18 cellular contexts compared by ENCODE assay signal in genomic region chr1:201414051-201414738, GRCh38. TPM values are rescaled to one million over a fixed set of nuclear protein-coding genes. Genes with fewer than 3 reads are reported as not detected.
DNase-seq lines count a peak whose midpoint lies in the region; ATAC-seq and TF ChIP-seq lines count a peak whose summit lies in the region.
"Had no signal": no experiment of that assay in that cellular context is flagged by ENCODE, and none has a peak within 500 bp of the region (broad histone marks: within the 10 kb centered on the region; RNA-seq: fewer than 3 reads in every experiment).

No MANE protein-coding gene starts in this region.

- H2AFZ ChIP-seq in osteoblast (ENCODE audit: low read length), result no peak overlapping the region

- intact Hi-C loops in left colon (cut with DNase I, micrococcal nuclease), result no loop called here

- H3K27me3 ChIP-seq in cardiac muscle cell (no peaks in the 10 kb centered on the region), right atrium auricular region (no peaks in the 10 kb centered on the region), osteoblast (ENCODE audit: insufficient read depth, low read length) (peaks cover 62% of the 10 kb centered on the region)
- H3K27me3 ChIP-seq: BLaER1 had no signal

- TF ChIP-seq CTCF in cardiac muscle cell (IDR thresholded peaks at IDR 0.05; ENCODE audit: low read depth, low read length) (no peak), right atrium auricular region (IDR thresholded peaks at IDR 0.05) (no peak), osteoblast (IDR thresholded peaks at IDR 0.05; ENCODE audit: extremely low read depth, low read depth, low read length) (no peak)

- no peaks in the 10 kb centered on the region for H3K79me2 ChIP-seq in osteoblast (ENCODE audit: insufficient read depth, low read length)

- ATAC-seq in left colon (peak; percentile 89), GM18870 (IDR thresholded peaks at IDR 0.05; ENCODE audit: unreplicated experiment) (no peak)

- H3K4me1 ChIP-seq in cardiac muscle cell (ENCODE audit: low read depth) (peaks cover 58% of the 10 kb centered on the region), right atrium auricular region (no peaks in the 10 kb centered on the region), osteoblast (ENCODE audit: insufficient read depth, low read length) (no peaks in the 10 kb centered on the region)

- no peak overlapping the region for H3K4me2 ChIP-seq in osteoblast (ENCODE audit: insufficient read depth, low read length)
- H3K4me2 ChIP-seq: BLaER1 had no signal

- H3K4me3 ChIP-seq in cardiac muscle cell, result no peak overlapping the region
- no peak overlapping the region for H3K4me3 ChIP-seq in right atrium auricular region
- no peak overlapping the region for H3K4me3 ChIP-seq in osteoblast (ENCODE audit: insufficient read depth, low read length)
- H3K4me3 ChIP-seq: BLaER1 had no signal

- H3K27ac ChIP-seq in cardiac muscle cell, result peak overlapping the region; percentile 96
- H3K27ac ChIP-seq in right atrium auricular region, result no peak overlapping the region
- no peak overlapping the region for H3K27ac ChIP-seq in osteoblast (ENCODE audit: low read depth, low read length)
- H3K27ac ChIP-seq: BLaER1 had no signal

- DNase-seq in cardiac muscle cell (ENCODE audit: low read depth in 1 of 2, low spot score in 1 of 2), result no peak
- no peak for DNase-seq in right atrium auricular region (ENCODE audit: low spot score)
- peak in 1 of 2 donors; percentile 47 for DNase-seq in left colon
- DNase-seq in osteoblast (ENCODE audit: insufficient read length, low spot score, missing footprints), result peak; percentile 18
- no peak for DNase-seq in Kasumi-1 (lab: John Stamatoyannopoulos, UW)
- DNase-seq in activated CD4-positive, alpha-beta T cell treated with anti-CD3 and anti-CD28 coated beads, Interleukin-2, amount 50 U/mL, for 1 hour, result no peak
- DNase-seq: 8988T; CD4-positive, alpha-beta memory T cell; DMS153; DMS79; GDM1; H9 had no signal

- no peaks in the 10 kb centered on the region for H3K9me3 ChIP-seq in cardiac muscle cell (ENCODE audit: low read depth)
- H3K9me3 ChIP-seq in right atrium auricular region, result no peaks in the 10 kb centered on the region
- peaks cover 6% of the 10 kb centered on the region for H3K9me3 ChIP-seq in osteoblast (ENCODE audit: low read depth, low read length)
- H3K9me3 ChIP-seq: BLaER1 had no signal

- H3K36me3 ChIP-seq in cardiac muscle cell (peaks cover 77% of the 10 kb centered on the region), right atrium auricular region (no peaks in the 10 kb centered on the region), osteoblast (ENCODE audit: insufficient read depth, low read length) (no peaks in the 10 kb centered on the region)
- H3K36me3 ChIP-seq: BLaER1 had no signal

- H4K20me1 ChIP-seq in osteoblast (ENCODE audit: insufficient read depth, low read length), result no peaks in the 10 kb centered on the region
- H4K20me1 ChIP-seq: BLaER1 had no signal

RNA-seq across cellular contexts. Expression of gene TNNI1, which starts 7.3 kb away (rescaled TPM):
- total RNA-seq in cardiac muscle cell (4,949 and 6,023 TPM in 2 replicates), right atrium auricular region (100 to 1,000 TPM in 1 of 2 donors, 10 to 100 TPM in 1; 17.5 to 177 TPM), left colon (not detected), osteoblast (not detected in 2 replicates)
- 6,427 and 7,117 TPM in 2 replicates for polyA plus RNA-seq in cardiac muscle cell
- total RNA-seq: A673; CD4-positive, alpha-beta memory T cell; Daoy; H9 had no signal
- polyA plus RNA-seq: AG04450; CD14-positive monocyte; CD4-positive, alpha-beta memory T cell had no signal

RNA-seq across cellular contexts. Expression of gene LAD1, which starts 15.1 kb away (rescaled TPM):
- 8.4 and 12.6 TPM in 2 replicates for total RNA-seq in cardiac muscle cell
- 8.2 and 9.5 TPM in 2 replicates for polyA plus RNA-seq in cardiac muscle cell
- total RNA-seq in right atrium auricular region, result 1 to 10 TPM; 1.4 to 8.8 TPM
- 100 to 1,000 TPM; 172 to 191 TPM for total RNA-seq in left colon
- not detected in 2 replicates for total RNA-seq in osteoblast
- total RNA-seq: A673 had no signal
- polyA plus RNA-seq: CD14-positive monocyte; CD4-positive, alpha-beta memory T cell had no signal

RNA-seq across cellular contexts. Expression of gene TNNT2, which starts 36.7 kb away (rescaled TPM):
- total RNA-seq in cardiac muscle cell (4,623 and 7,232 TPM in 2 replicates), right atrium auricular region (over 10,000 TPM in 1 of 2 donors, 1,000 to 10,000 TPM in 1; 4,112 to 12,321 TPM), left colon (under 1 TPM; 0.31 to 0.58 TPM), osteoblast (not detected in 2 replicates)
- polyA plus RNA-seq in cardiac muscle cell, result 7,307 and 9,291 TPM in 2 replicates
- total RNA-seq: CD4-positive, alpha-beta memory T cell; Daoy had no signal
- polyA plus RNA-seq: CD14-positive monocyte; CD4-positive, alpha-beta memory T cell had no signal

RNA-seq across cellular contexts. Expression of gene PHLDA3, which starts 54.8 kb away (rescaled TPM):
- total RNA-seq in cardiac muscle cell, result 54.4 and 61.5 TPM in 2 replicates
- polyA plus RNA-seq in cardiac muscle cell, result 57.3 and 69.1 TPM in 2 replicates
- total RNA-seq in right atrium auricular region, result 10 to 100 TPM; 29.5 to 31.9 TPM
- total RNA-seq in left colon, result 10 to 100 TPM; 13.1 to 19.3 TPM
- total RNA-seq in osteoblast, result 116 and 134 TPM in 2 replicates
- polyA plus RNA-seq: CD14-positive monocyte had no signal

Comparison
In these comparisons a context has a peak if more than half of its experiments do, and no peak if none do; other contexts are left out.
1. RNA of gene TNNI1, which starts 7.3 kb away (total RNA-seq): 4,949 to 6,023 TPM in cardiac muscle cell; 17.5 to 177 TPM in right atrium auricular region, not detected in left colon and not detected in osteoblast; every median in the first group is over 10 times any median in the second.
2. RNA of gene LAD1, which starts 15.1 kb away (total RNA-seq): 172 to 191 TPM in left colon; 8.4 to 12.6 TPM in cardiac muscle cell, 1.4 to 8.8 TPM in right atrium auricular region and not detected in osteoblast; every median in the first group is over 10 times any median in the second.
3. RNA of gene TNNT2, which starts 36.7 kb away (total RNA-seq): 4,112 to 12,321 TPM in right atrium auricular region and 4,623 to 7,232 TPM in cardiac muscle cell; 0.31 to 0.58 TPM in left colon and not detected in osteoblast; every median in the first group is over 1,000 times any median in the second.